Comparison of ENCODE assay signal across 18 cellular contexts in the genomic region with DNA sequence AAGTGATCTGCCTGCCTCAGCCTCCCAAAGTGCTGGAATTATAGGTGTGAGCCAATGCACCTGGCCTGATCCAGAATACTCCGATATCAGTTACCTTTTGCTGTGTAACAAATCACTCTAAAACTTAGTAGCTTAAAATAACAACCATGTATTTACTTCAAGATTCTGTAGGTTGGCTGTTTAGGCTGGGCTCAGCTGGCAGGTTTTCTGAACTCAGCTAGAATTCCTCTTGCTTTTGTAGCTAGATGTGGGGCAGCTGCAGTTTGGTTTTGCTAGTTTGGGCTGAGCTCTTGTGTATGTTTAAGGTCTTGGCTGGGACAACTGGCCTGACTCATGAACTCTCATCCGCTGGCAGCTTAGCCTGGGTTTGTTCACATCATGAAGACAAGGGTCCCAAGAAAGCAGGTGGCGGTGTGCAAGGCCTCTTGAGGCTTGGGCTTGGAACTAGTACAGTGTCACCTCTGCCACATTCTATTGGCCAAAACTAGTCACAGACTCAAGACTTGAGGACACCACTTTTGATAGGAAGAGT.
"Had no signal": no experiment of that assay in that cellular context is flagged by ENCODE, and none has a peak within 500 bp of the region (broad histone marks: within the 10 kb centered on the region; RNA-seq: fewer than 3 reads in every experiment).

No MANE protein-coding gene starts in this region.

- H3K36me3 ChIP-seq: gastrocnemius medialis, heart right ventricle, neutrophil, sigmoid colon had no signal

- H3K4me1 ChIP-seq: gastrocnemius medialis, heart right ventricle, sigmoid colon had no signal

- H3K4me3 ChIP-seq: gastrocnemius medialis, heart right ventricle, sigmoid colon had no signal

- H3K27ac Mint-ChIP-seq: mesothelial cell of epicardium, naive B cell, nephron progenitor cell had no signal

- H3K4me3 Mint-ChIP-seq: mesothelial cell of epicardium, naive B cell, nephron progenitor cell had no signal

- H3K27ac ChIP-seq: gastrocnemius medialis, heart right ventricle, neutrophil, sigmoid colon had no signal

- DNase-seq: cerebellar nuclear complex; dermis blood vessel endothelial cell; gastrocnemius medialis; heart right ventricle; hypothalamus; kidney glomerular epithelial cell; mammary epithelial cell; naive B cell; nephron progenitor cell; posterior cingulate gyrus; sigmoid colon; small intestine; stimulated activated CD4-positive, alpha-beta T cell treated with anti-CD3 and anti-CD28 coated beads, Interleukin-2, amount 100 ng/mL, for 48 hours; stimulated activated naive CD4-positive, alpha-beta T cell treated with Interleukin-2 at 50 U/mL for 16 hours; trophoblast cell had no signal

- H3K27me3 ChIP-seq: gastrocnemius medialis, heart right ventricle, neutrophil, sigmoid colon had no signal

- H3K9me3 ChIP-seq: gastrocnemius medialis, neutrophil, sigmoid colon had no signal

- ATAC-seq: esophagus mucosa, gastrocnemius medialis, heart right ventricle had no signal

- H3K36me3 Mint-ChIP-seq: naive B cell had no signal

- H3K4me1 Mint-ChIP-seq: naive B cell had no signal
